10 cellular contexts compared by ENCODE assay signal in the genomic region with DNA sequence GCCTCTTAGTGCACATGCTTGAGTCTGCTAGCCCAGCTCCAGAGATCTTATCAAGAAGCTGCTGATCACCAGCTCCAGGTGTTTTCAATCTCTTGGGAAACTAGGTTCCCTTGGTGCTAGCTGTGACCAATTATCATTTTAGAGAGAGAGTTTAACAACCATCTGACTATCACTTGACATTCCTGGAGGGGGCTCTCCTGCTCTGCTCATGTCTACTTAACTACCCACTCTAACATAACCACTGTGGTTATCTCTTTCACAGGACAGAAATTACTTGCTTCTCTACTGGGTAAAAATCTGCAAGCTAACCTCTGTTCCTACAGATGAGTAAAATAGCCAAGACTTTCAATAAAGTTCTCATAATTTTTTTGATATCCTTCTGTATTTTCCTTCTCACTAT.
DNase-seq lines count a peak whose midpoint lies in the region; ATAC-seq and TF ChIP-seq lines count a peak whose summit lies in the region.
"Had no signal": no experiment of that assay in that cellular context is flagged by ENCODE, and none has a peak within 500 bp of the region (broad histone marks: within the 10 kb centered on the region; RNA-seq: fewer than 3 reads in every experiment).

No MANE protein-coding gene starts in this region.

- ATAC-seq in GM19025 (IDR thresholded peaks at IDR 0.05; ENCODE audit: low read depth, unreplicated experiment): peak; percentile 47
- ATAC-seq in GM19395 (IDR thresholded peaks at IDR 0.05; ENCODE audit: unreplicated experiment): no peak

- TF ChIP-seq CTCF in ovary (IDR thresholded peaks at IDR 0.05): no peak

- no peak for TF ChIP-seq POLR2A in ovary (IDR thresholded peaks at IDR 0.05)

- TF ChIP-seq EP300 in ovary (IDR thresholded peaks at IDR 0.05): no peak

- H3K27me3 ChIP-seq in ovary: no peaks in the 10 kb centered on the region
- H3K27me3 ChIP-seq: heart left ventricle had no signal

- H3K4me1 ChIP-seq in ovary (ENCODE audit: insufficient read depth): no peaks in the 10 kb centered on the region

- H3K9me3 ChIP-seq in ovary: no peaks in the 10 kb centered on the region
- H3K9me3 ChIP-seq: heart left ventricle had no signal

- intact Hi-C loops in ovary (cut with DNase I): no loop called here

- no peak overlapping the region for H3K27ac ChIP-seq in ovary
- H3K27ac ChIP-seq: heart left ventricle had no signal

- no peak overlapping the region for H3K4me3 ChIP-seq in ovary
- H3K4me3 ChIP-seq: heart left ventricle had no signal

- no peaks in the 10 kb centered on the region for H3K36me3 ChIP-seq in ovary
- H3K36me3 ChIP-seq: heart left ventricle had no signal

- peak; percentile 10 for DNase-seq in EL
- DNase-seq in NCI-H146 treated with DMSO at 0.1 percent for 48 hours (lab: John Stamatoyannopoulos, UW; ENCODE audit: unreplicated experiment): peak; percentile 42
- DNase-seq in fibroblast of gingiva (ENCODE audit: low read depth): peak; percentile 1
- DNase-seq in OCI-M2 (lab: John Stamatoyannopoulos, UW; ENCODE audit: unreplicated experiment): no peak
- no peak for DNase-seq in RKO (ENCODE audit: low spot score)
- DNase-seq in ovary: no peak
- DNase-seq: heart left ventricle, NCI-H1436 treated with DMSO at 0.1 percent for 48 hours had no signal

Comparison
In these comparisons a context has a peak if more than half of its experiments do, and no peak if none do; other contexts are left out.
1. DNase-seq: peak in EL (single experiment), NCI-H146 treated with DMSO at 0.1 percent for 48 hours (single experiment) and fibroblast of gingiva (single experiment); none in OCI-M2 (single experiment), RKO (single experiment) and ovary (0 of 5).